In genomic region chr16:88651989-88652762, GRCh38 we compare ENCODE assay signal across 11 cellular contexts. TPM values are rescaled to one million over a fixed set of nuclear protein-coding genes. Genes with fewer than 3 reads are reported as not detected.
DNase-seq lines count a peak whose midpoint lies in the region; ATAC-seq and TF ChIP-seq lines count a peak whose summit lies in the region.
"Had no signal": no experiment of that assay in that cellular context is flagged by ENCODE, and none has a peak within 500 bp of the region (broad histone marks: within the 10 kb centered on the region; RNA-seq: fewer than 3 reads in every experiment).

No MANE protein-coding gene starts in this region.

- H3K36me3 Mint-ChIP-seq in CD8-positive, alpha-beta memory T cell, result peaks cover 0 to 45% (median 0%) of the 10 kb centered on the region in 3 donors
- H3K36me3 Mint-ChIP-seq in natural killer cell treated with Interleukin-12 subunit alpha and Interleukin-12 subunit beta and Interleukin-15 and Interleukin-18, amount 100 ng/mL, for 72 hours, result no peaks in the 10 kb centered on the region

- DNase-seq in CD8-positive, alpha-beta memory T cell, result no peak
- DNase-seq in breast epithelium (ENCODE audit: low spot score in 2 of 2), result no peak
- DNase-seq in natural killer cell treated with Interleukin-12 subunit alpha and Interleukin-12 subunit beta and Interleukin-15 and Interleukin-18, amount 100 ng/mL, for 72 hours (ENCODE audit: low spot score), result no peak
- DNase-seq in NCI-H1417 treated with DMSO at 0.1 percent for 48 hours (lab: John Stamatoyannopoulos, UW), result no peak
- DNase-seq in CD1c-positive myeloid dendritic cell (ENCODE audit: extremely low spot score), result no peak
- no peak for DNase-seq in NCI-H1092 (lab: John Stamatoyannopoulos, UW)
- DNase-seq: foreskin keratinocyte had no signal

- no peak overlapping the region for H3K4me3 ChIP-seq in CD8-positive, alpha-beta memory T cell (ENCODE audit: low read length)
- H3K4me3 ChIP-seq in breast epithelium, result no peak overlapping the region

- intact Hi-C loops in breast epithelium (cut with DNase I; ENCODE audit: low total_unique reads), result no loop called here

- H3K27me3 ChIP-seq in CD8-positive, alpha-beta memory T cell (ENCODE audit: insufficient read depth, low read length, poor library complexity, severe bottlenecking), result no peaks in the 10 kb centered on the region
- H3K27me3 ChIP-seq in breast epithelium, result no peaks in the 10 kb centered on the region
- H3K27me3 ChIP-seq: foreskin keratinocyte had no signal

- H3K27me3 Mint-ChIP-seq in CD8-positive, alpha-beta memory T cell, result peaks cover 0 to 2% of the 10 kb centered on the region in 2 donors
- H3K27me3 Mint-ChIP-seq in natural killer cell treated with Interleukin-12 subunit alpha and Interleukin-12 subunit beta and Interleukin-15 and Interleukin-18, amount 100 ng/mL, for 72 hours, result no peaks in the 10 kb centered on the region

- H3K9me3 Mint-ChIP-seq in CD8-positive, alpha-beta memory T cell, result no peaks in the 10 kb centered on the region
- H3K9me3 Mint-ChIP-seq in natural killer cell treated with Interleukin-12 subunit alpha and Interleukin-12 subunit beta and Interleukin-15 and Interleukin-18, amount 100 ng/mL, for 72 hours, result no peaks in the 10 kb centered on the region

- CTCF ChIA-PET in CD8-positive, alpha-beta memory T cell (lab: Charles Lee), result interaction anchor here (1.3 kb wide), 1 partner anchor 10 kb away, joined by 5 read pairs; the partner anchor contains the start of gene MVD

- peaks cover 13 to 34% (median 13%) of the 10 kb centered on the region in 3 donors for H3K4me1 Mint-ChIP-seq in CD8-positive, alpha-beta memory T cell
- H3K4me1 Mint-ChIP-seq in natural killer cell treated with Interleukin-12 subunit alpha and Interleukin-12 subunit beta and Interleukin-15 and Interleukin-18, amount 100 ng/mL, for 72 hours (ENCODE audit: low read depth in 2 of 2), result peaks cover 29 to 36% of the 10 kb centered on the region in 2 donors

- POLR2A ChIA-PET in CD8-positive, alpha-beta memory T cell (lab: Charles Lee), result interaction anchor here (1.4 to 3.3 kb wide), 2 partner anchors 11 to 49 kb away, joined by 6 to 9 read pairs; no protein-coding TSS in a partner anchor

- H3K27ac ChIP-seq in CD8-positive, alpha-beta memory T cell (ENCODE audit: low read depth, low read length), result peak overlapping the region; percentile 95
- peak overlapping the region; percentile 48 to 71 for H3K27ac ChIP-seq in breast epithelium
- H3K27ac ChIP-seq: foreskin keratinocyte had no signal

- H3K27ac Mint-ChIP-seq in CD8-positive, alpha-beta memory T cell, result peak overlapping the region in 5 of 8 donors; percentile 70 to 100 (median 84)
- H3K27ac Mint-ChIP-seq in natural killer cell treated with Interleukin-12 subunit alpha and Interleukin-12 subunit beta and Interleukin-15 and Interleukin-18, amount 100 ng/mL, for 72 hours, result peak overlapping the region; percentile 90 to 94

- H3K4me1 ChIP-seq in CD8-positive, alpha-beta memory T cell (ENCODE audit: insufficient read depth, low read length), result peaks cover 24% of the 10 kb centered on the region
- peaks cover 3% of the 10 kb centered on the region in 2 donors for H3K4me1 ChIP-seq in breast epithelium
- H3K4me1 ChIP-seq: foreskin keratinocyte had no signal

- peak overlapping the region in 4 of 7 donors; percentile 15 to 66 (median 48) for H3K4me3 Mint-ChIP-seq in CD8-positive, alpha-beta memory T cell
- no peak overlapping the region for H3K4me3 Mint-ChIP-seq in natural killer cell treated with Interleukin-12 subunit alpha and Interleukin-12 subunit beta and Interleukin-15 and Interleukin-18, amount 100 ng/mL, for 72 hours

- H3K36me3 ChIP-seq in CD8-positive, alpha-beta memory T cell (ENCODE audit: insufficient read depth, low read length), result peaks cover 5% of the 10 kb centered on the region
- H3K36me3 ChIP-seq in breast epithelium, result no peaks in the 10 kb centered on the region

- ATAC-seq in HG03457 (IDR thresholded peaks at IDR 0.05; ENCODE audit: unreplicated experiment), result peak; percentile 6
- ATAC-seq in natural killer cell treated with Interleukin-12 subunit alpha and Interleukin-12 subunit beta and Interleukin-15 and Interleukin-18, amount 100 ng/mL, for 72 hours, result no peak
- ATAC-seq in HG03571 (IDR thresholded peaks at IDR 0.05; ENCODE audit: unreplicated experiment), result no peak
- ATAC-seq: foreskin keratinocyte had no signal

- H3K9me3 ChIP-seq in CD8-positive, alpha-beta memory T cell (ENCODE audit: low read length), result no peaks in the 10 kb centered on the region
- no peaks in the 10 kb centered on the region for H3K9me3 ChIP-seq in breast epithelium

- no peak for TF ChIP-seq CTCF in breast epithelium (IDR thresholded peaks at IDR 0.05)

- no peak for TF ChIP-seq POLR2A in breast epithelium (IDR thresholded peaks at IDR 0.05)

RNA-seq across cellular contexts. Expression of gene CYBA, which starts 1.3 kb away (rescaled TPM):
- 100 to 1,000 TPM; 208 to 237 TPM for total RNA-seq in CD8-positive, alpha-beta memory T cell
- 1,129 TPM for polyA plus RNA-seq in CD8-positive, alpha-beta memory T cell
- 100 to 1,000 TPM; 138 to 194 (median 180) TPM for total RNA-seq in breast epithelium
- total RNA-seq in natural killer cell treated with Interleukin-12 subunit alpha and Interleukin-12 subunit beta and Interleukin-15 and Interleukin-18, amount 100 ng/mL, for 72 hours, result 100 to 1,000 TPM; 268 to 386 TPM

RNA-seq across cellular contexts. Expression of gene MVD, which starts 10.7 kb away (rescaled TPM):
- 10 to 100 TPM; 58.0 to 59.7 TPM for total RNA-seq in CD8-positive, alpha-beta memory T cell
- 25.6 TPM for polyA plus RNA-seq in CD8-positive, alpha-beta memory T cell
- 10 to 100 TPM; 17.4 to 21.3 (median 19.0) TPM for total RNA-seq in breast epithelium
- total RNA-seq in natural killer cell treated with Interleukin-12 subunit alpha and Interleukin-12 subunit beta and Interleukin-15 and Interleukin-18, amount 100 ng/mL, for 72 hours, result 100 to 1,000 TPM in 1 of 2 donors, 10 to 100 TPM in 1; 77.2 to 124 TPM

RNA-seq across cellular contexts. Expression of gene IL17C, which starts 13.8 kb away (rescaled TPM):
- under 1 TPM in 1 of 2 experiments, not detected in 1; 0.22 TPM for total RNA-seq in CD8-positive, alpha-beta memory T cell
- not detected for polyA plus RNA-seq in CD8-positive, alpha-beta memory T cell
- total RNA-seq in breast epithelium, result not detected
- 1 to 10 TPM in 1 of 2 donors, under 1 TPM in 1; 0.64 to 1.0 TPM for total RNA-seq in natural killer cell treated with Interleukin-12 subunit alpha and Interleukin-12 subunit beta and Interleukin-15 and Interleukin-18, amount 100 ng/mL, for 72 hours
- total RNA-seq: Daoy, foreskin keratinocyte, LHCN-M2 had no signal
- polyA plus RNA-seq: foreskin keratinocyte had no signal

RNA-seq across cellular contexts. Expression of gene SNAI3, which starts 34.1 kb away (rescaled TPM):
- total RNA-seq in CD8-positive, alpha-beta memory T cell, result 1 to 10 TPM; 2.2 to 2.8 TPM
- polyA plus RNA-seq in CD8-positive, alpha-beta memory T cell, result 13.5 TPM
- total RNA-seq in breast epithelium, result under 1 TPM; 0.66 to 0.96 (median 0.73) TPM
- total RNA-seq in natural killer cell treated with Interleukin-12 subunit alpha and Interleukin-12 subunit beta and Interleukin-15 and Interleukin-18, amount 100 ng/mL, for 72 hours, result 1 to 10 TPM in 1 of 2 donors, under 1 TPM in 1; 0.42 to 1.2 TPM
- total RNA-seq: Daoy, foreskin keratinocyte had no signal

RNA-seq across cellular contexts. Expression of gene RNF166, which starts 54.0 kb away (rescaled TPM):
- 10 to 100 TPM; 51.7 to 56.2 TPM for total RNA-seq in CD8-positive, alpha-beta memory T cell
- polyA plus RNA-seq in CD8-positive, alpha-beta memory T cell, result 122 TPM
- total RNA-seq in breast epithelium, result 10 to 100 TPM; 19.2 to 22.0 (median 21.9) TPM
- 10 to 100 TPM; 29.1 to 49.4 TPM for total RNA-seq in natural killer cell treated with Interleukin-12 subunit alpha and Interleukin-12 subunit beta and Interleukin-15 and Interleukin-18, amount 100 ng/mL, for 72 hours
